Comparison of ENCODE assay signal across 1 cellular context in genomic region chr1:236870721-236871120, GRCh38.
TF ChIP-seq lines count a peak whose summit lies in the region.

No MANE protein-coding gene starts in this region.

TF ChIP-seq in K562, 482 proteins besides CTCF, POLR2A, EP300 and RAD21 (continued from another document and continues in another):
- TF ChIP-seq IRF9 (tag; IDR thresholded peaks at IDR 0.05) (peak; percentile 73), ZNF197 (CRISPR knock-in tag; IDR thresholded peaks at IDR 0.05; ENCODE audit: low read depth) (peak; percentile 68; the same call in 1 of the 2 replicates), CREBBP (IDR thresholded peaks at IDR 0.05; ENCODE audit: low read depth, low read length) (no peak), ZSCAN32 (CRISPR knock-in tag; IDR thresholded peaks at IDR 0.05) (peak; percentile 57; the same call in 1 of the 2 replicates), ZNF644 (tag; IDR thresholded peaks at IDR 0.05; ENCODE audit: low read depth) (0 out of 2 replicates have a peak, but pooled peaks have one; percentile 45), NELFE (IDR thresholded peaks at IDR 0.05; ENCODE audit: insufficient read depth, insufficient read length) (no peak), DMBX1 (CRISPR knock-in tag; IDR thresholded peaks at IDR 0.05; ENCODE audit: borderline replicate concordance) (peak; percentile 70; the same call in 1 of the 2 replicates), ETV1 (tag; conservative IDR thresholded peaks at IDR 0.05; ENCODE audit: low read depth) (no peak), CSDE1 (IDR thresholded peaks at IDR 0.05) (no peak), YBX1 (IDR thresholded peaks at IDR 0.05) (no peak), ZNF175 (CRISPR knock-in tag; IDR thresholded peaks at IDR 0.05; ENCODE audit: low read depth) (peak; percentile 77), BRD9 (IDR thresholded peaks at IDR 0.05; ENCODE audit: low read depth, partially characterized antibody) (no peak), PHTF2 (CRISPR knock-in tag; IDR thresholded peaks at IDR 0.05) (no peak), ZNF79 (CRISPR knock-in tag; IDR thresholded peaks at IDR 0.05; ENCODE audit: low read depth) (0 out of 2 replicates have a peak, but pooled peaks have one; percentile 2), GATA2 (CRISPR knock-in tag; IDR thresholded peaks at IDR 0.05) (no peak), POLR2B (IDR thresholded peaks at IDR 0.05; ENCODE audit: low read depth, partially characterized antibody) (no peak), DDX20 (tag; IDR thresholded peaks at IDR 0.05; ENCODE audit: low read depth) (no peak), SMAD4 (CRISPR knock-in tag; conservative IDR thresholded peaks at IDR 0.05) (0 out of 2 replicates have a peak, but pooled peaks have one; percentile 63), ZNF347 (CRISPR knock-in tag; IDR thresholded peaks at IDR 0.05; ENCODE audit: low read depth) (no peak), ZC3H11A (IDR thresholded peaks at IDR 0.05; ENCODE audit: low read depth, low read length) (no peak), CXXC5 (CRISPR knock-in tag; IDR thresholded peaks at IDR 0.05) (peak; percentile 67), ZNF583 (CRISPR knock-in tag; IDR thresholded peaks at IDR 0.05) (no peak), SFPQ (IDR thresholded peaks at IDR 0.05; ENCODE audit: low read depth, low read length) (no peak), ATF4 (CRISPR knock-in tag; IDR thresholded peaks at IDR 0.05) (peak; percentile 94), EGR1 (conservative IDR thresholded peaks at IDR 0.05) (no peak), ZNF41 (CRISPR knock-in tag; conservative IDR thresholded peaks at IDR 0.05) (no peak), CBFA2T2 (conservative IDR thresholded peaks at IDR 0.05) (no peak), KDM2B (CRISPR knock-in tag; IDR thresholded peaks at IDR 0.05) (no peak), CBX5 (IDR thresholded peaks at IDR 0.05; ENCODE audit: borderline replicate concordance, low read depth) (no peak), TFE3 (CRISPR knock-in tag; IDR thresholded peaks at IDR 0.05) (no peak), CEBPB (tag; IDR thresholded peaks at IDR 0.05) (peak; percentile 92), EP400 (IDR thresholded peaks at IDR 0.05) (peak; percentile 23; the same call in 1 of the 2 replicates), EZH2 (IDR thresholded peaks at IDR 0.05; ENCODE audit: borderline replicate concordance, low read depth, low read length) (no peak), MYC (IDR thresholded peaks at IDR 0.05; ENCODE audit: low read depth, low read length) (0 out of 2 replicates have a peak, but pooled peaks have one; percentile 12), MYC (CRISPR knock-in tag; IDR thresholded peaks at IDR 0.05; ENCODE audit: borderline replicate concordance, low read depth) (no peak), ZBTB33 (CRISPR knock-in tag; IDR thresholded peaks at IDR 0.05) (no peak), YY1 (IDR thresholded peaks at IDR 0.05; ENCODE audit: borderline replicate concordance in 1 of 3, control insufficient read depth in 1 of 3, extremely low read depth in 1 of 3, insufficient read depth in 3 of 3, insufficient read length in 1 of 3, insufficient replicate concordance in 2 of 3, low read depth in 1 of 3, low read length in 2 of 3) (no peak), CEBPG (CRISPR knock-in tag; IDR thresholded peaks at IDR 0.05) (peak; percentile 83), CEBPG (tag; conservative IDR thresholded peaks at IDR 0.05 in 1 of 2, IDR thresholded peaks at IDR 0.05 in 1 of 2) (peak; percentile 93 to 94), MGA (IDR thresholded peaks at IDR 0.05) (no peak), ZNF511 (CRISPR knock-in tag; IDR thresholded peaks at IDR 0.05) (no peak), ZC3H8 (IDR thresholded peaks at IDR 0.05) (no peak), TRIM24 (IDR thresholded peaks at IDR 0.05) (peak; percentile 33 to 48; a peak in 2 of 4 replicates), ZNF449 (CRISPR knock-in tag; IDR thresholded peaks at IDR 0.05) (0 out of 2 replicates have a peak, but pooled peaks have one; percentile 6)
